Comparison of ENCODE assay signal across 13 cellular contexts in genomic region chr10:125559210-125559609, GRCh38.
DNase-seq lines count a peak whose midpoint lies in the region; ATAC-seq lines count a peak whose summit lies in the region.
"Had no signal": no experiment of that assay in that cellular context is flagged by ENCODE, and none has a peak within 500 bp of the region (broad histone marks: within the 10 kb centered on the region; RNA-seq: fewer than 3 reads in every experiment).

No MANE protein-coding gene starts in this region.

- H3K36me3 Mint-ChIP-seq in activated T-helper 2 cell treated with anti-CD3 and anti-CD28 coated beads, Interferon-gamma antibody, Interleukin-2, Interleukin-4, amounts not matched to agents 10 μg/mL and 5 μg/mL and 100 μg/mL, durations not matched to agents 14 hours and 24 hours and 36 hours (ENCODE audit: low read depth) = no peaks in the 10 kb centered on the region
- H3K36me3 Mint-ChIP-seq: naive thymus-derived CD4-positive, alpha-beta T cell had no signal

- peak; percentile 28 for ATAC-seq in stimulated activated naive CD8-positive, alpha-beta T cell treated with anti-CD3 and anti-CD28 coated beads, Interleukin-15, amount 100 ng/mL, for 72 hours
- ATAC-seq in stimulated activated naive CD8-positive, alpha-beta T cell treated with anti-CD3 and anti-CD28 coated beads, Interleukin-15, Interleukin-2, amounts not matched to agents 100 U/mL and 50 U/mL, for 24 hours = no peak
- ATAC-seq in HG02623 (IDR thresholded peaks at IDR 0.05; ENCODE audit: unreplicated experiment) (peak; percentile 68), HG03378 (IDR thresholded peaks at IDR 0.05; ENCODE audit: unreplicated experiment) (peak; percentile 99)
- ATAC-seq: naive thymus-derived CD4-positive, alpha-beta T cell had no signal

- intact Hi-C loops in activated T-helper 2 cell treated with anti-CD3 and anti-CD28 coated beads, Interferon-gamma antibody, Interleukin-2, Interleukin-4, amounts not matched to agents 10 μg/mL and 5 μg/mL and 100 μg/mL, durations not matched to agents 14 hours and 24 hours and 36 hours (cut with micrococcal nuclease) = no loop called here

- H3K27me3 Mint-ChIP-seq in stimulated activated naive CD8-positive, alpha-beta T cell treated with anti-CD3 and anti-CD28 coated beads, Interleukin-15, amount 100 ng/mL, for 72 hours = peaks cover 23% of the 10 kb centered on the region
- H3K27me3 Mint-ChIP-seq in activated T-helper 2 cell treated with anti-CD3 and anti-CD28 coated beads, Interferon-gamma antibody, Interleukin-2, Interleukin-4, amounts not matched to agents 10 μg/mL and 5 μg/mL and 100 μg/mL, durations not matched to agents 14 hours and 24 hours and 36 hours (ENCODE audit: low read depth) = peaks cover 2% of the 10 kb centered on the region

- DNase-seq in stimulated activated naive CD8-positive, alpha-beta T cell treated with anti-CD3 and anti-CD28 coated beads, Interleukin-15, amount 100 ng/mL, for 72 hours = no peak
- no peak for DNase-seq in stimulated activated naive CD8-positive, alpha-beta T cell treated with anti-CD3 and anti-CD28 coated beads, Interleukin-15, Interleukin-2, amounts not matched to agents 100 U/mL and 50 U/mL, for 24 hours
- DNase-seq in GF-D8 (lab: John Stamatoyannopoulos, UW) (no peak), putamen (ENCODE audit: low spot score) (no peak), medulla oblongata (ENCODE audit: extremely low spot score) (no peak)
- DNase-seq in activated T-helper 2 cell treated with anti-CD3 and anti-CD28 coated beads, Interferon-gamma antibody, Interleukin-2, Interleukin-4, amounts not matched to agents 10 μg/mL and 5 μg/mL and 100 μg/mL, durations not matched to agents 14 hours and 24 hours and 36 hours (ENCODE audit: low spot score) = no peak
- DNase-seq: HFFc6; kidney; naive thymus-derived CD4-positive, alpha-beta T cell; NCI-H345; sigmoid colon had no signal

- no peaks in the 10 kb centered on the region for H3K9me3 Mint-ChIP-seq in stimulated activated naive CD8-positive, alpha-beta T cell treated with anti-CD3 and anti-CD28 coated beads, Interleukin-15, amount 100 ng/mL, for 72 hours
- H3K9me3 Mint-ChIP-seq in activated T-helper 2 cell treated with anti-CD3 and anti-CD28 coated beads, Interferon-gamma antibody, Interleukin-2, Interleukin-4, amounts not matched to agents 10 μg/mL and 5 μg/mL and 100 μg/mL, durations not matched to agents 14 hours and 24 hours and 36 hours = no peaks in the 10 kb centered on the region
- H3K9me3 Mint-ChIP-seq: HFFc6 had no signal

- H3K4me1 Mint-ChIP-seq in stimulated activated naive CD8-positive, alpha-beta T cell treated with anti-CD3 and anti-CD28 coated beads, Interleukin-15, amount 100 ng/mL, for 72 hours = no peaks in the 10 kb centered on the region
- peaks cover 3% of the 10 kb centered on the region for H3K4me1 Mint-ChIP-seq in activated T-helper 2 cell treated with anti-CD3 and anti-CD28 coated beads, Interferon-gamma antibody, Interleukin-2, Interleukin-4, amounts not matched to agents 10 μg/mL and 5 μg/mL and 100 μg/mL, durations not matched to agents 14 hours and 24 hours and 36 hours (ENCODE audit: low read depth)

- no peak overlapping the region for H3K4me3 Mint-ChIP-seq in stimulated activated naive CD8-positive, alpha-beta T cell treated with anti-CD3 and anti-CD28 coated beads, Interleukin-15, amount 100 ng/mL, for 72 hours
- no peak overlapping the region for H3K4me3 Mint-ChIP-seq in activated T-helper 2 cell treated with anti-CD3 and anti-CD28 coated beads, Interferon-gamma antibody, Interleukin-2, Interleukin-4, amounts not matched to agents 10 μg/mL and 5 μg/mL and 100 μg/mL, durations not matched to agents 14 hours and 24 hours and 36 hours (ENCODE audit: low read depth)
- H3K4me3 Mint-ChIP-seq: HFFc6; naive thymus-derived CD4-positive, alpha-beta T cell had no signal

- H3K27ac Mint-ChIP-seq in stimulated activated naive CD8-positive, alpha-beta T cell treated with anti-CD3 and anti-CD28 coated beads, Interleukin-15, amount 100 ng/mL, for 72 hours = no peak overlapping the region
- no peak overlapping the region for H3K27ac Mint-ChIP-seq in activated T-helper 2 cell treated with anti-CD3 and anti-CD28 coated beads, Interferon-gamma antibody, Interleukin-2, Interleukin-4, amounts not matched to agents 10 μg/mL and 5 μg/mL and 100 μg/mL, durations not matched to agents 14 hours and 24 hours and 36 hours
- H3K27ac Mint-ChIP-seq: HFFc6; naive thymus-derived CD4-positive, alpha-beta T cell had no signal
